Comparison of ENCODE assay signal across 29 cellular contexts in genomic region chr16:57253410-57253927, GRCh38. TPM values are rescaled to one million over a fixed set of nuclear protein-coding genes. Genes with fewer than 3 reads are reported as not detected.
DNase-seq lines count a peak whose midpoint lies in the region; ATAC-seq, FAIRE-seq and TF ChIP-seq lines count a peak whose summit lies in the region.
"Had no signal": no experiment of that assay in that cellular context is flagged by ENCODE, and none has a peak within 500 bp of the region (broad histone marks: within the 10 kb centered on the region; RNA-seq: fewer than 3 reads in every experiment).

No MANE protein-coding gene starts in this region.

- peaks cover 31% of the 10 kb centered on the region for H3K36me3 ChIP-seq in mammary epithelial cell (ENCODE audit: insufficient read depth, low read length)
- peaks cover 0 to 58% (median 20%) of the 10 kb centered on the region in 3 donors for H3K36me3 ChIP-seq in pancreas

- in situ Hi-C loops in mammary epithelial cell (cut with MboI; ENCODE audit: low sequenced_read_pairs in 2 of 2): no loop called here

- no peaks in the 10 kb centered on the region for H4K20me1 ChIP-seq in mammary epithelial cell (ENCODE audit: insufficient read depth, low read length)

- H3K36me3 Mint-ChIP-seq in Calu3 (ENCODE audit: insufficient read depth, unreplicated experiment): peaks cover 48% of the 10 kb centered on the region

- dilution Hi-C loops in mammary epithelial cell (cut with HindIII; ENCODE audit: low sequenced_read_pairs): no loop called here

- no peaks in the 10 kb centered on the region for H3K27me3 ChIP-seq in mammary epithelial cell (ENCODE audit: insufficient read depth, low read length)
- no peaks in the 10 kb centered on the region for H3K27me3 ChIP-seq in pancreas
- H3K27me3 ChIP-seq: cardiac muscle cell, esophagus muscularis mucosa, SJSA1, vagina had no signal

- TF ChIP-seq CTCF in Calu3 (IDR thresholded peaks at IDR 0.05; ENCODE audit: unreplicated experiment): no peak
- TF ChIP-seq CTCF in mammary epithelial cell (conservative IDR thresholded peaks at IDR 0.05 in 1 of 2, IDR thresholded peaks at IDR 0.05 in 1 of 2; ENCODE audit: extremely low read depth in 1 of 2, insufficient read depth in 1 of 2, low read depth in 1 of 2, low read length in 2 of 2): no peak
- TF ChIP-seq CTCF in pancreas (IDR thresholded peaks at IDR 0.05): no peak

- H3K4me2 ChIP-seq in mammary epithelial cell (ENCODE audit: insufficient read depth, low read depth, low read length): peak overlapping the region; percentile 13

- CTCF ChIA-PET in Calu3 (lab: Charles Lee): interaction anchor here (0.6 to 3.2 kb wide), 12 partner anchors 8 to 194 kb away, joined by 3 to 18 read pairs (median 4); partner anchors contain the start of genes ARL2BP, CIAPIN1, COQ9 and PLLP
- CTCF ChIA-PET in mammary epithelial cell (lab: Charles Lee; ENCODE audit: low non-redundant PET): interaction anchor here (0.6 kb wide), 1 partner anchor 47 kb away, joined by 3 read pairs; no protein-coding TSS in a partner anchor

- ATAC-seq in pancreas: peak; percentile 36 to 72 (median 66)
- ATAC-seq: activated T-helper 17 cell treated with anti-CD3 and anti-CD28 coated beads, Interleukin-2, amount 50 U/mL, for 72 hours; effector memory CD8-positive, alpha-beta T cell; T-cell had no signal

- H3K79me2 ChIP-seq in mammary epithelial cell (ENCODE audit: insufficient read depth, low read length): peaks cover 4% of the 10 kb centered on the region

- H3K9me3 ChIP-seq in mammary epithelial cell (replicated peaks; ENCODE audit: insufficient read depth, low read length) (no peaks in the 10 kb centered on the region), pancreas (no peaks in the 10 kb centered on the region)
- H3K9me3 ChIP-seq: esophagus muscularis mucosa, SJSA1, vagina had no signal

- no TSS peak for BruUV-seq in Calu3 (replicated peaks; lab: Mats Ljungman, UMichigan)
- no TSS peak for BruUV-seq in mammary epithelial cell (replicated peaks; lab: Mats Ljungman, UMichigan)

- H3K27me3 Mint-ChIP-seq in Calu3 (ENCODE audit: unreplicated experiment): no peaks in the 10 kb centered on the region
- H3K27me3 Mint-ChIP-seq: activated naive CD4-positive, alpha-beta T cell treated with anti-CD3 and anti-CD28 coated beads, Interleukin-2, amount 50 U/mL, for 24 hours; activated T-helper 17 cell treated with anti-CD3 and anti-CD28 coated beads, Interleukin-2, amount 50 U/mL, for 72 hours; B cell; effector memory CD8-positive, alpha-beta T cell; T-cell had no signal

- peaks cover 12% of the 10 kb centered on the region for H3K4me1 Mint-ChIP-seq in Calu3 (ENCODE audit: low read depth, unreplicated experiment)
- H3K4me1 Mint-ChIP-seq: activated T-helper 17 cell treated with anti-CD3 and anti-CD28 coated beads, Interleukin-2, amount 50 U/mL, for 72 hours; B cell had no signal

- H3K9me3 Mint-ChIP-seq in Calu3 (ENCODE audit: low read depth, unreplicated experiment): no peaks in the 10 kb centered on the region
- H3K9me3 Mint-ChIP-seq: activated naive CD4-positive, alpha-beta T cell treated with anti-CD3 and anti-CD28 coated beads, Interleukin-2, amount 50 U/mL, for 24 hours; activated T-helper 17 cell treated with anti-CD3 and anti-CD28 coated beads, Interleukin-2, amount 50 U/mL, for 72 hours; effector memory CD8-positive, alpha-beta T cell; T-cell had no signal

- peaks cover 32% of the 10 kb centered on the region for H3K4me1 ChIP-seq in mammary epithelial cell (ENCODE audit: insufficient read depth, low read length)
- H3K4me1 ChIP-seq in pancreas: no peaks in the 10 kb centered on the region
- H3K4me1 ChIP-seq: esophagus muscularis mucosa, SJSA1 had no signal

- intact Hi-C loops in Calu3 (cut with micrococcal nuclease; ENCODE audit: unreplicated experiment): loop anchor here (2.0 to 10.0 kb wide), 2 partner anchors 45 to 319 kb away; partner anchors contain the start of gene HERPUD1
- intact Hi-C loops in mammary epithelial cell (cut with micrococcal nuclease): no loop called here
- intact Hi-C loops in pancreas (cut with DNase I): no loop called here

- H3K4me3 ChIP-seq in mammary epithelial cell (replicated peaks in 1 of 3; ENCODE audit: insufficient read depth in 1 of 3, low read depth in 2 of 3, low read length in 3 of 3) (no peak overlapping the region), pancreas (no peak overlapping the region)
- H3K4me3 ChIP-seq: cardiac muscle cell, coronary artery, esophagus muscularis mucosa, SJSA1, vagina had no signal

- 72% methylated on average over 3 of the region's 3 CpGs for WGBS in mammary epithelial cell (ENCODE audit: low coverage, missing lambda C conversion rate)
- 48 to 49% methylated on average over 3 of the region's 3 CpGs for WGBS in pancreas, 2 donors

- peak; percentile 63 for DNase-seq in Calu3
- DNase-seq in mammary epithelial cell: peak; percentile 65
- DNase-seq in islet precursor cell: peak; percentile 16
- DNase-seq in pancreas: peak in 1 of 6 donors; percentile 35
- DNase-seq in NCI-H82 treated with DMSO at 0.1 percent for 48 hours (lab: John Stamatoyannopoulos, UW; ENCODE audit: unreplicated experiment): no peak
- DNase-seq in NCI-H146 treated with DMSO at 0.1 percent for 48 hours (lab: John Stamatoyannopoulos, UW; ENCODE audit: unreplicated experiment): no peak
- DNase-seq in foreskin melanocyte: no peak
- DNase-seq in putamen (ENCODE audit: low spot score): no peak
- DNase-seq: activated CD4-positive, alpha-beta T cell treated with anti-CD3 and anti-CD28 coated beads, Interleukin-2, amount 50 U/mL, for 48 hours; activated CD4-positive, CD25-positive, alpha-beta regulatory T cell; effector memory CD8-positive, alpha-beta T cell; mesenchymal stem cell; NCI-H1105 treated with DMSO at 0.1 percent for 48 hours; NCI-H2029 treated with DMSO at 0.1 percent for 48 hours; NCI-H69; posterior cingulate gyrus; stimulated activated naive CD4-positive, alpha-beta T cell; T-cell had no signal

- H3K27ac Mint-ChIP-seq in Calu3 (ENCODE audit: unreplicated experiment): peak overlapping the region; percentile 77
- H3K27ac Mint-ChIP-seq: activated naive CD4-positive, alpha-beta T cell treated with anti-CD3 and anti-CD28 coated beads, Interleukin-2, amount 50 U/mL, for 24 hours; activated T-helper 17 cell treated with anti-CD3 and anti-CD28 coated beads, Interleukin-2, amount 50 U/mL, for 72 hours; B cell; effector memory CD8-positive, alpha-beta T cell; T-cell had no signal

- H3K9ac ChIP-seq in mammary epithelial cell (ENCODE audit: insufficient read depth, low read length): no peak overlapping the region

- H3K4me3 Mint-ChIP-seq in Calu3 (ENCODE audit: low read depth, unreplicated experiment): no peak overlapping the region
- H3K4me3 Mint-ChIP-seq: activated naive CD4-positive, alpha-beta T cell treated with anti-CD3 and anti-CD28 coated beads, Interleukin-2, amount 50 U/mL, for 24 hours; activated T-helper 17 cell treated with anti-CD3 and anti-CD28 coated beads, Interleukin-2, amount 50 U/mL, for 72 hours; B cell; effector memory CD8-positive, alpha-beta T cell; T-cell had no signal

- no peak overlapping the region for H2AFZ ChIP-seq in mammary epithelial cell (ENCODE audit: low read depth, low read length)

- H3K27ac ChIP-seq in mammary epithelial cell (ENCODE audit: insufficient read depth, low read depth, low read length) (no peak overlapping the region), pancreas (peak overlapping the region; percentile 47 to 77 (median 66))
- H3K27ac ChIP-seq: cardiac muscle cell, coronary artery, esophagus muscularis mucosa, SJSA1, vagina had no signal

- no peak for FAIRE-seq in pancreas (lab: Jason Lieb, UNC)
- FAIRE-seq: H1, keratinocyte had no signal

RNA-seq across cellular contexts. Expression of gene ARL2BP, which starts 8.4 kb away (rescaled TPM):
- total RNA-seq in Calu3 (2022) (32.6 and 33.3 TPM in 2 replicates), mammary epithelial cell (10 to 100 TPM; 70.2 to 82.4 TPM), pancreas (10 to 100 TPM; 12.3 to 22.5 (median 14.7) TPM)
- polyA plus RNA-seq in mammary epithelial cell (87.9 TPM), pancreas (10 to 100 TPM; 10.8 to 20.2 TPM)
- polyA minus RNA-seq in mammary epithelial cell: 48.9 TPM

RNA-seq across cellular contexts. Expression of gene PLLP, which starts 31.0 kb away (rescaled TPM):
- total RNA-seq in Calu3 (2022) (38.3 and 40.3 TPM in 2 replicates), mammary epithelial cell (1 to 10 TPM; 1.7 to 2.2 TPM), pancreas (10 to 100 TPM; 10.8 to 29.9 (median 22.5) TPM)
- polyA plus RNA-seq in mammary epithelial cell (6.3 TPM), pancreas (10 to 100 TPM; 22.2 to 34.3 TPM)
- polyA minus RNA-seq in mammary epithelial cell: 10.4 TPM
- total RNA-seq: activated T-helper 17 cell treated with anti-CD3 and anti-CD28 coated beads, Interleukin-2, amount 50 U/mL, for 72 hours; B cell; myocyte; SJSA1 had no signal

Comparison
In these comparisons a context has a peak if more than half of its experiments do, and no peak if none do; other contexts are left out.
1. DNase-seq: peak in Calu3 (single experiment), mammary epithelial cell (single experiment) and islet precursor cell (single experiment); none in NCI-H82 treated with DMSO at 0.1 percent for 48 hours (single experiment), NCI-H146 treated with DMSO at 0.1 percent for 48 hours (single experiment), foreskin melanocyte (single experiment) and putamen (single experiment).